8 cellular contexts compared by ENCODE assay signal in the genomic region with DNA sequence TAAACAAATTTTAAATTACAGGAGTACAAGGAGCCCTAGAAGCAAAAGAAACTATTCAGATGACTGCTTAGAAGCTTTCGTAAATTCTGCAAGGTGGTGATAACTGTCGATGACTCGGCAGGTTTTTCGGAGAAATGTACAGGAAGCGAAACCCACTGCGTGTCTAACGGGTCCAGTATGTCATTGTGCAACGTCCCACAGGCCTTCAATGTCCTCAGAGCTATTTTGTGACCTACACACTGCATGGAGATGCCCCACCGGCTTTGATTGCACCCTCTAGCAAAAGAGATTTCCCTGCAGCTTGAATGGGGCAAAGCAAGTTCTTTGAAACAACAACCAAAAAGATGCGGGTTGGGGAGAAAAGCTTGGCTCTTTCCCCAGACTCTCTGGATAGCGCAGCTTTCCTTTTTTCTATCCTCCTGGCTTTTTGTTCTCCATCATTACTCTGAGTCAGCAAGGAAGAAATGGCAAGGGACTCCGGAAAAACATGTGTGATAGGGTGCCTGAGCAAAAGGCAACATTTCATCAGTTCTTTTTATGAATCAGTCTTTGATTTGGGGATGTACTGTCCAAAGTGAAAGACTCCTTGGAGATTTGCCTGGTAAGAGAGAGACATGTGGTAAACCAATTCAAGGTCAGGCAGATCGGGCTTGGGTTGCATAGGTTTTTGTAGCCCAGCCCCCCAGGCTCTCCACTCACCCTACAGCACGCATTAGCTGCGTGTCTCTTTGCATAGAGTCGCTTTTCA.
DNase-seq lines count a peak whose midpoint lies in the region; ATAC-seq and TF ChIP-seq lines count a peak whose summit lies in the region.

No MANE protein-coding gene starts in this region.

- no peak for DNase-seq in SK-N-MC (ENCODE audit: low read depth, low spot score)
- peak; percentile 29 for DNase-seq in dedifferentiated amniotic fluid mesenchymal stem cell (ENCODE audit: extremely low spot score)
- DNase-seq in stimulated activated CD4-positive, alpha-beta T cell treated with anti-CD3 and anti-CD28 coated beads, Interleukin-2, amount 100 ng/mL, for 24 hours = peak; percentile 24 to 36
- no peak for DNase-seq in tibial artery
- no peak for DNase-seq in NCI-H1694 (lab: John Stamatoyannopoulos, UW)

- H3K4me1 ChIP-seq in tibial artery = peaks cover 0 to 23% (median 1%) of the 10 kb centered on the region in 4 donors

- no peaks in the 10 kb centered on the region for H3K9me3 ChIP-seq in SK-N-MC (ENCODE audit: low read depth, low read length)
- no peaks in the 10 kb centered on the region for H3K9me3 ChIP-seq in tibial artery

- H3K27ac ChIP-seq in C4-2B (0 out of 2 replicates have a peak overlapping the region, but pooled peaks have one; percentile 3), SK-N-MC (peak overlapping the region; percentile 57; the same call in 1 of the 2 replicates), tibial artery (no peak overlapping the region)

- TF ChIP-seq CTCF in C4-2B (conservative IDR thresholded peaks at IDR 0.05) (no peak), tibial artery (IDR thresholded peaks at IDR 0.05) (no peak)

- ATAC-seq in GM19035 (IDR thresholded peaks at IDR 0.05; ENCODE audit: unreplicated experiment) = peak; percentile 75
- peak; percentile 83 for ATAC-seq in HG03095 (IDR thresholded peaks at IDR 0.05; ENCODE audit: unreplicated experiment)

- H3K4me3 ChIP-seq in SK-N-MC = peak overlapping the region; percentile 52
- H3K4me3 ChIP-seq in tibial artery = no peak overlapping the region

- no peaks in the 10 kb centered on the region for H3K27me3 ChIP-seq in tibial artery

- intact Hi-C loops in tibial artery (cut with DNase I; ENCODE audit: low total_unique reads) = no loop called here

- H3K9ac ChIP-seq in SK-N-MC (ENCODE audit: insufficient read length) = no peak overlapping the region

- H3K36me3 ChIP-seq in SK-N-MC (ENCODE audit: insufficient read depth, low read length) (no peaks in the 10 kb centered on the region), tibial artery (no peaks in the 10 kb centered on the region)

Comparison
In these comparisons a context has a peak if more than half of its experiments do, and no peak if none do; other contexts are left out.
1. H3K27ac ChIP-seq: peak in C4-2B (single experiment) and SK-N-MC (single experiment); none in tibial artery (0 of 2).
2. DNase-seq: peak in dedifferentiated amniotic fluid mesenchymal stem cell (single experiment) and stimulated activated CD4-positive, alpha-beta T cell treated with anti-CD3 and anti-CD28 coated beads, Interleukin-2, amount 100 ng/mL, for 24 hours (2 of 2); none in SK-N-MC (single experiment), tibial artery (0 of 2) and NCI-H1694 (single experiment).